ENCODE assay signal across 21 cellular contexts in genomic region chr15:90638241-90638691, GRCh38.
DNase-seq lines count a peak whose midpoint lies in the region; ATAC-seq and TF ChIP-seq lines count a peak whose summit lies in the region.
"Had no signal": no experiment of that assay in that cellular context is flagged by ENCODE, and none has a peak within 500 bp of the region (broad histone marks: within the 10 kb centered on the region; RNA-seq: fewer than 3 reads in every experiment).

No MANE protein-coding gene starts in this region.

- H3K4me1 Mint-ChIP-seq in T-cell (no peaks in the 10 kb centered on the region), nephron progenitor cell (no peaks in the 10 kb centered on the region)

- no peak overlapping the region for H3K4me3 Mint-ChIP-seq in T-cell
- H3K4me3 Mint-ChIP-seq in nephron progenitor cell: no peak overlapping the region

- no peaks in the 10 kb centered on the region for H4K20me1 ChIP-seq in PC-3 (ENCODE audit: low read length)

- no peak for ATAC-seq in T-cell (replicated peaks in 1 of 4)
- ATAC-seq in PC-3: no peak
- ATAC-seq in HG02610 (IDR thresholded peaks at IDR 0.05; ENCODE audit: unreplicated experiment): no peak
- no peak for ATAC-seq in HG02884 (IDR thresholded peaks at IDR 0.05; ENCODE audit: unreplicated experiment)
- ATAC-seq: HepG2 had no signal

- H2AFZ ChIP-seq in PC-3 (ENCODE audit: low read length): no peak overlapping the region
- H2AFZ ChIP-seq: PC-9 had no signal

- H3K9me3 Mint-ChIP-seq in T-cell: no peaks in the 10 kb centered on the region
- peaks cover 10% of the 10 kb centered on the region for H3K9me3 Mint-ChIP-seq in nephron progenitor cell

- H3K27ac ChIP-seq in PC-3 (ENCODE audit: low read length): no peak overlapping the region
- H3K27ac ChIP-seq: 22Rv1, heart left ventricle, PC-9 had no signal

- no peaks in the 10 kb centered on the region for H3K9me3 ChIP-seq in PC-3 (ENCODE audit: low read length)
- H3K9me3 ChIP-seq: heart left ventricle had no signal

- DNase-seq in DMS 273 (lab: John Stamatoyannopoulos, UW; ENCODE audit: unreplicated experiment) (peak; percentile 61), DMS 273 treated with DMSO at 0.1 percent for 48 hours (lab: John Stamatoyannopoulos, UW) (no peak), NB4 (ENCODE audit: low read depth) (peak; percentile 72), T-cell (no peak), nephron progenitor cell (no peak), PC-3 (no peak)
- DNase-seq: activated CD4-positive, CD25-positive, alpha-beta regulatory T cell; activated gamma-delta T cell; dermis blood vessel endothelial cell; EL; heart left ventricle; islet precursor cell; NCI-H1105; NCI-H345; PC-9; stimulated activated CD4-positive, alpha-beta T cell treated with anti-CD3 and anti-CD28 coated beads, Interleukin-4, amount 100 ng/mL, for 1 hour; stimulated activated CD8-positive, alpha-beta memory T cell treated with anti-CD3 and anti-CD28 coated beads, Interleukin-4, amount 100 ng/mL, for 48 hours had no signal

- POLR2A ChIA-PET in T-cell (lab: Charles Lee) (no interaction called here), PC-3 (lab: Charles Lee; ENCODE audit: unreplicated experiment) (no interaction called here)

- H3K4me3 ChIP-seq in NB4 (ENCODE audit: low read depth, low read length) (no peak overlapping the region), PC-3 (ENCODE audit: low read length) (no peak overlapping the region)
- H3K4me3 ChIP-seq: heart left ventricle, PC-9 had no signal

- H3K9ac ChIP-seq in PC-3 (ENCODE audit: low read length): no peak overlapping the region

- no peaks in the 10 kb centered on the region for H3K9me2 ChIP-seq in PC-3 (replicated peaks; ENCODE audit: low read length)

- intact Hi-C loops in PC-3 (cut with micrococcal nuclease): no loop called here

- H3K4me2 ChIP-seq in PC-3 (ENCODE audit: low read length): no peak overlapping the region
- H3K4me2 ChIP-seq: PC-9 had no signal

- H3K36me3 ChIP-seq in PC-3 (ENCODE audit: low read depth, low read length): peaks cover 1% of the 10 kb centered on the region; the same call in 1 of the 2 replicates

- no TSS peak for BruUV-seq in PC-3 (replicated peaks; lab: Mats Ljungman, UMichigan)

- TF ChIP-seq POLR2A in NB4 (IDR thresholded peaks at IDR 0.05; ENCODE audit: extremely low read depth, insufficient read length): no peak

- H3K79me2 ChIP-seq in PC-3 (ENCODE audit: low read length): no peaks in the 10 kb centered on the region

- no peaks in the 10 kb centered on the region for H3K27me3 ChIP-seq in PC-3 (ENCODE audit: low read length)
- H3K27me3 ChIP-seq: heart left ventricle had no signal

- peaks cover 48% of the 10 kb centered on the region for H3K36me3 Mint-ChIP-seq in T-cell
- H3K36me3 Mint-ChIP-seq in nephron progenitor cell (ENCODE audit: low read depth): peaks cover 68% of the 10 kb centered on the region

- no peaks in the 10 kb centered on the region for H3K4me1 ChIP-seq in PC-3 (ENCODE audit: insufficient read depth, low read length)
- H3K4me1 ChIP-seq: heart left ventricle had no signal

- no peaks in the 10 kb centered on the region for H3F3A ChIP-seq in PC-3 (ENCODE audit: low read length, unreplicated experiment)

- H3K27ac Mint-ChIP-seq in T-cell (peak overlapping the region; percentile 0 to 4), nephron progenitor cell (peak overlapping the region; percentile 56)

- TF ChIP-seq CTCF in NB4 (IDR thresholded peaks at IDR 0.05; ENCODE audit: low read depth, low read length) (no peak), nephron progenitor cell (IDR thresholded peaks at IDR 0.05) (no peak), PC-3 (conservative IDR thresholded peaks at IDR 0.05; ENCODE audit: low read depth, low read length) (no peak)

- H3K27me3 Mint-ChIP-seq in T-cell (no peaks in the 10 kb centered on the region), nephron progenitor cell (ENCODE audit: low read depth, poor library complexity) (no peaks in the 10 kb centered on the region)

- CTCF ChIA-PET in T-cell (lab: Charles Lee) (interaction anchor here in 1 of 2 donors (1.0 kb wide), 1 partner anchor 156 kb away, joined by 3 read pairs; no protein-coding TSS in a partner anchor), PC-3 (lab: Charles Lee) (no interaction called here)

Comparison
In these comparisons a context has a peak if more than half of its experiments do, and no peak if none do; other contexts are left out.
1. DNase-seq: peak in DMS 273 (single experiment) and NB4 (single experiment); none in DMS 273 treated with DMSO at 0.1 percent for 48 hours (single experiment), T-cell (0 of 34), nephron progenitor cell (single experiment) and PC-3 (single experiment).